8 cellular contexts compared by ENCODE assay signal in the genomic region with DNA sequence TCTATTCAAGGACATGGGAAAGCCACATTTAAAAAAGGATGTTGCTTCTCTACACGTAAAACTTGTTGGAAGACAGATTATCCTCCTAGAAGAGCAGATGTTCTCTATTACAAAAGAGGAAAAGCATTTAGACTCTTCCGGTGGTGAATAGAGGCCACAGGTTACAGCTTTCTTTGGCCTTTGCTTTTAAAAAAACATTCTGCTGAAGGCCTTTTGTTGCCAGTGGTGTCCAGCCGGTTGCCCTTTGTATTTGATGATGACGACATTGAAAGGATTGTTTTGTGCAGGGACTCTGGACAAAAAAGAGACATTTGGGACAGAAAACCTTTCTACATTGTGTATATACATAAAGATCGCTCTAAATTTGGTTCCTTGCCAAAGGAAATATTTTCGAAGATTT.
DNase-seq lines count a peak whose midpoint lies in the region; ATAC-seq and TF ChIP-seq lines count a peak whose summit lies in the region.

No MANE protein-coding gene starts in this region.

- H3K9me3 ChIP-seq in gastroesophageal sphincter, result no peaks in the 10 kb centered on the region

- WGBS in gastroesophageal sphincter (ENCODE audit: low coverage in 1 of 2), 2 donors, result 29 to 32% methylated on average over 6 of the region's 6 CpGs

- H3K4me1 Mint-ChIP-seq in activated T-helper 17 cell treated with anti-CD3 and anti-CD28 coated beads, Interleukin-2, amount 50 U/mL, for 72 hours, result peaks cover 12% of the 10 kb centered on the region

- no peaks in the 10 kb centered on the region for H3K9me3 Mint-ChIP-seq in activated T-helper 17 cell treated with anti-CD3 and anti-CD28 coated beads, Interleukin-2, amount 50 U/mL, for 72 hours

- ATAC-seq in gastroesophageal sphincter (peak; percentile 67), GM21786 (IDR thresholded peaks at IDR 0.05; ENCODE audit: unreplicated experiment) (no peak)
- ATAC-seq in activated T-helper 17 cell treated with anti-CD3 and anti-CD28 coated beads, Interleukin-2, amount 50 U/mL, for 72 hours (replicated peaks), result no peak

- H3K4me3 ChIP-seq in HL-60 (replicated peaks; ENCODE audit: insufficient read depth, low read length) (no peak overlapping the region), gastroesophageal sphincter (no peak overlapping the region)

- no peak overlapping the region for H3K4me3 Mint-ChIP-seq in activated T-helper 17 cell treated with anti-CD3 and anti-CD28 coated beads, Interleukin-2, amount 50 U/mL, for 72 hours

- H3K36me3 Mint-ChIP-seq in activated T-helper 17 cell treated with anti-CD3 and anti-CD28 coated beads, Interleukin-2, amount 50 U/mL, for 72 hours (ENCODE audit: low read depth), result no peaks in the 10 kb centered on the region

- no peaks in the 10 kb centered on the region for H3K36me3 ChIP-seq in gastroesophageal sphincter

- DNase-seq in HL-60 (ENCODE audit: low read depth in 1 of 2, low spot score in 1 of 2), result peak in 1 of 2 experiments; percentile 44
- DNase-seq in SHP77 treated with DMSO at 0.1 percent for 48 hours (lab: John Stamatoyannopoulos, UW), result peak; percentile 63
- DNase-seq in pulmonary artery endothelial cell (ENCODE audit: low read depth, low spot score), result peak; percentile 90
- DNase-seq in activated gamma-delta T cell treated with Interleukin-2 at 50 U/mL for 16 hours, result no peak
- no peak for DNase-seq in activated naive CD4-positive, alpha-beta T cell treated with anti-CD3 and anti-CD28 coated beads, Interleukin-2, amount 50 U/mL, for 16 hours

- no peaks in the 10 kb centered on the region for H3K27me3 Mint-ChIP-seq in activated T-helper 17 cell treated with anti-CD3 and anti-CD28 coated beads, Interleukin-2, amount 50 U/mL, for 72 hours

- no peak for TF ChIP-seq POLR2A in gastroesophageal sphincter (IDR thresholded peaks at IDR 0.05)

- H3K27ac ChIP-seq in HL-60 (replicated peaks), result peak overlapping the region; percentile 69
- peak overlapping the region in 2 of 4 donors; percentile 2 to 3 for H3K27ac ChIP-seq in gastroesophageal sphincter

- peaks cover 0 to 7% (median 0%) of the 10 kb centered on the region in 3 donors for H3K4me1 ChIP-seq in gastroesophageal sphincter

- no peaks in the 10 kb centered on the region for H3K27me3 ChIP-seq in HL-60 (ENCODE audit: insufficient read depth, poor library complexity, severe bottlenecking)
- H3K27me3 ChIP-seq in gastroesophageal sphincter, result no peaks in the 10 kb centered on the region

- TF ChIP-seq EP300 in gastroesophageal sphincter (IDR thresholded peaks at IDR 0.05), result no peak

- no peak for TF ChIP-seq CTCF in HL-60 (IDR thresholded peaks at IDR 0.05; ENCODE audit: insufficient read depth, low read length)
- TF ChIP-seq CTCF in gastroesophageal sphincter (IDR thresholded peaks at IDR 0.05), result no peak

- H3K27ac Mint-ChIP-seq in activated T-helper 17 cell treated with anti-CD3 and anti-CD28 coated beads, Interleukin-2, amount 50 U/mL, for 72 hours, result no peak overlapping the region

Comparison
In these comparisons a context has a peak if more than half of its experiments do, and no peak if none do; other contexts are left out.
1. DNase-seq: peak in SHP77 treated with DMSO at 0.1 percent for 48 hours (single experiment) and pulmonary artery endothelial cell (single experiment); none in activated gamma-delta T cell treated with Interleukin-2 at 50 U/mL for 16 hours (single experiment) and activated naive CD4-positive, alpha-beta T cell treated with anti-CD3 and anti-CD28 coated beads, Interleukin-2, amount 50 U/mL, for 16 hours (single experiment).